22 cellular contexts compared by ENCODE assay signal in genomic region chr10:4004144-4004543, GRCh38.
"Had no signal": no experiment of that assay in that cellular context is flagged by ENCODE, and none has a peak within 500 bp of the region (broad histone marks: within the 10 kb centered on the region; RNA-seq: fewer than 3 reads in every experiment).

No MANE protein-coding gene starts in this region.

- DNase-seq: activated CD4-positive, alpha-beta T cell treated with anti-CD3 and anti-CD28 coated beads, Interleukin-2, amount 10 ng/mL, durations not matched to agents 7 days and 5 days; activated CD4-positive, CD25-positive, alpha-beta regulatory T cell treated with anti-CD3 and anti-CD28 coated beads, Interleukin-2, amount 50 U/mL, for 72 hours; activated CD8-positive, alpha-beta T cell treated with anti-CD3 and anti-CD28 coated beads for 36 hours; activated naive CD4-positive, alpha-beta T cell treated with Interleukin-2 at 50 U/mL for 16 hours; activated naive CD8-positive, alpha-beta T cell treated with anti-CD3 and anti-CD28 coated beads for 36 hours; activated T-cell treated with anti-CD3 and anti-CD28 coated beads, Interleukin-2, amount 50 U/mL, for 1 hour; central memory CD4-positive, alpha-beta T cell; effector memory CD4-positive, alpha-beta T cell; gastrocnemius medialis; hippocampal formation; left ventricle myocardium superior; posterior cingulate gyrus; retina; spleen; stimulated activated CD4-positive, alpha-beta T cell treated with anti-CD3 and anti-CD28 coated beads, Interleukin-4, amount 100 ng/mL, for 4 hours; stimulated activated naive CD8-positive, alpha-beta T cell treated with anti-CD3 and anti-CD28 coated beads, Interleukin-15, amount 100 ng/mL, for 72 hours; T-cell; tibial artery; uterus had no signal

- H3K4me1 Mint-ChIP-seq: activated CD4-positive, alpha-beta T cell treated with anti-CD3 and anti-CD28 coated beads, Interleukin-2, amount 10 ng/mL, durations not matched to agents 7 days and 5 days; T-cell had no signal

- H3K27me3 Mint-ChIP-seq: activated CD8-positive, alpha-beta T cell treated with anti-CD3 and anti-CD28 coated beads for 36 hours; T-cell had no signal

- H3K36me3 ChIP-seq: esophagus muscularis mucosa, gastrocnemius medialis, spleen, tibial artery, uterus had no signal

- H3K4me3 Mint-ChIP-seq: activated CD4-positive, alpha-beta T cell treated with anti-CD3 and anti-CD28 coated beads, Interleukin-2, amount 10 ng/mL, durations not matched to agents 7 days and 5 days; activated CD8-positive, alpha-beta T cell treated with anti-CD3 and anti-CD28 coated beads for 36 hours; activated naive CD8-positive, alpha-beta T cell treated with anti-CD3 and anti-CD28 coated beads for 36 hours; nephron; stimulated activated naive CD8-positive, alpha-beta T cell treated with anti-CD3 and anti-CD28 coated beads, Interleukin-15, amount 100 ng/mL, for 72 hours; T-cell; T-helper 2 cell treated with Interferon-gamma antibody and Interleukin-4, amounts not matched to agents 5 μg/mL and 100 μg/mL, for 36 hours had no signal

- H3K27me3 ChIP-seq: esophagus muscularis mucosa, gastrocnemius medialis, spleen, tibial artery, uterus had no signal

- H3K4me3 ChIP-seq: esophagus muscularis mucosa, gastrocnemius medialis, spleen, tibial artery, uterus had no signal

- H3K27ac Mint-ChIP-seq: activated CD4-positive, alpha-beta T cell treated with anti-CD3 and anti-CD28 coated beads, Interleukin-2, amount 10 ng/mL, durations not matched to agents 7 days and 5 days; activated CD8-positive, alpha-beta T cell treated with anti-CD3 and anti-CD28 coated beads for 36 hours; activated naive CD8-positive, alpha-beta T cell treated with anti-CD3 and anti-CD28 coated beads for 36 hours; nephron; stimulated activated naive CD8-positive, alpha-beta T cell treated with anti-CD3 and anti-CD28 coated beads, Interleukin-15, amount 100 ng/mL, for 72 hours; T-cell; T-helper 2 cell treated with Interferon-gamma antibody and Interleukin-4, amounts not matched to agents 5 μg/mL and 100 μg/mL, for 36 hours had no signal

- H3K36me3 Mint-ChIP-seq: T-cell had no signal

- ATAC-seq: activated CD8-positive, alpha-beta T cell treated with anti-CD3 and anti-CD28 coated beads for 36 hours; gastrocnemius medialis; left ventricle myocardium superior; stimulated activated naive CD8-positive, alpha-beta T cell treated with anti-CD3 and anti-CD28 coated beads, Interleukin-15, amount 100 ng/mL, for 72 hours; T-cell had no signal
